19 cellular contexts compared by ENCODE assay signal in the genomic region with DNA sequence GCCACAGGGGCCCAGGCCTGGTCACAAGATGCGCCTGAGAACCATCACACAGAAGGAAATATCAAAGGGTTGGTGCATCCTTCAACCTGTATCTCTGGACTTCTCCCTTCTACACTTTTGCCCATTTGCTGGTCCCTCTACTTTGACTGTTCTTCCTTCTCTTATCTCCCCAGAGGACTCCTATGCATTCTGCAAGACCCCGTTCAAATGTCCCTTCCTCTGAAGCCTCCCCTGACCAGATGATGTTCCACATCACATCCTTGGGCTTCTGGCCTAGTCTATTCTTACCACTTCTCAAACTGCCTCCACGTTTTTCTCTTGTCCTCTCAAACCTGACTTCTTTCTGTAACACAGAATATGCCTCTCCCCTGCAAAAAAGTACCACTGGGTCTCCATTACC. TPM values are rescaled to one million over a fixed set of nuclear protein-coding genes. Genes with fewer than 3 reads are reported as not detected.
DNase-seq lines count a peak whose midpoint lies in the region; ATAC-seq and TF ChIP-seq lines count a peak whose summit lies in the region.
"Had no signal": no experiment of that assay in that cellular context is flagged by ENCODE, and none has a peak within 500 bp of the region (broad histone marks: within the 10 kb centered on the region; RNA-seq: fewer than 3 reads in every experiment).

No MANE protein-coding gene starts in this region.

- no peaks in the 10 kb centered on the region for H3K27me3 Mint-ChIP-seq in activated naive CD4-positive, alpha-beta T cell treated with anti-CD3 and anti-CD28 coated beads, Interleukin-2, amount 10 ng/mL, durations not matched to agents 7 days and 5 days
- no peaks in the 10 kb centered on the region for H3K27me3 Mint-ChIP-seq in T-helper 17 cell
- peaks cover 0 to 17% (median 0%) of the 10 kb centered on the region in 3 donors for H3K27me3 Mint-ChIP-seq in immature natural killer cell (ENCODE audit: low read depth in 3 of 3)
- H3K27me3 Mint-ChIP-seq in mesothelial cell of epicardium (ENCODE audit: low read depth) = no peaks in the 10 kb centered on the region

- peak overlapping the region; percentile 2 to 54 (median 38) for H3K27ac ChIP-seq in upper lobe of left lung
- H3K27ac ChIP-seq: thyroid gland had no signal

- TF ChIP-seq POLR2A in upper lobe of left lung (IDR thresholded peaks at IDR 0.05) = no peak

- 75 to 92% methylated on average over 3 of the region's 3 CpGs for WGBS in upper lobe of left lung, 2 donors

- H3K9me3 ChIP-seq in T-helper 17 cell (ENCODE audit: control insufficient read depth, low read length, poor library complexity, severe bottlenecking) (no peaks in the 10 kb centered on the region), upper lobe of left lung (no peaks in the 10 kb centered on the region)
- H3K9me3 ChIP-seq: Caco-2, thyroid gland had no signal

- TF ChIP-seq CTCF in upper lobe of left lung (IDR thresholded peaks at IDR 0.05) = no peak
- no peak for TF ChIP-seq CTCF in mesothelial cell of epicardium (IDR thresholded peaks at IDR 0.05; ENCODE audit: unreplicated experiment)

- CTCF ChIA-PET in activated naive CD4-positive, alpha-beta T cell treated with anti-CD3 and anti-CD28 coated beads, Interleukin-2, amount 10 ng/mL, durations not matched to agents 7 days and 5 days (lab: Charles Lee) = no interaction called here

- peaks cover 62% of the 10 kb centered on the region for H3K4me1 Mint-ChIP-seq in activated naive CD4-positive, alpha-beta T cell treated with anti-CD3 and anti-CD28 coated beads, Interleukin-2, amount 10 ng/mL, durations not matched to agents 7 days and 5 days
- H3K4me1 Mint-ChIP-seq in T-helper 17 cell = peaks cover 58% of the 10 kb centered on the region
- H3K4me1 Mint-ChIP-seq in immature natural killer cell = peaks cover 93% of the 10 kb centered on the region in 2 donors
- H3K4me1 Mint-ChIP-seq in mesothelial cell of epicardium = no peaks in the 10 kb centered on the region

- no peaks in the 10 kb centered on the region for H3K27me3 ChIP-seq in upper lobe of left lung
- H3K27me3 ChIP-seq: thyroid gland had no signal

- H3K4me1 ChIP-seq in upper lobe of left lung = peaks cover 23 to 44% (median 31%) of the 10 kb centered on the region in 4 donors
- H3K4me1 ChIP-seq: thyroid gland had no signal

- DNase-seq in activated naive CD4-positive, alpha-beta T cell treated with anti-CD3 and anti-CD28 coated beads, Interleukin-2, amount 10 ng/mL, durations not matched to agents 7 days and 5 days = no peak
- DNase-seq in activated naive CD4-positive, alpha-beta T cell treated with anti-CD3 and anti-CD28 coated beads, Interleukin-2, amount 50 U/mL, for 16 hours = no peak
- DNase-seq in T-helper 17 cell (no peak), immature natural killer cell (no peak), upper lobe of left lung (no peak), mesothelial cell of epicardium (ENCODE audit: low spot score in 2 of 2, unreplicated experiment in 2 of 2) (no peak), OCI-M2 (lab: John Stamatoyannopoulos, UW; ENCODE audit: unreplicated experiment) (no peak), Right ventricle myocardium inferior (ENCODE audit: missing footprints) (no peak)
- DNase-seq: activated effector memory CD4-positive, alpha-beta T cell treated with Interleukin-2 at 50 U/mL for 16 hours; Caco-2; islet precursor cell; mammary epithelial cell; NCI-H187 treated with DMSO at 0.1 percent for 48 hours; NCI-H446; NK-92 treated with Interleukin-12 subunit alpha and Interleukin-12 subunit beta, amount 100 ng/mL, for 24 hours; thyroid gland had no signal

- ATAC-seq in T-helper 17 cell = no peak
- ATAC-seq in upper lobe of left lung (ENCODE audit: low FRiP score in 2 of 2) = no peak
- ATAC-seq in Right ventricle myocardium inferior = no peak

- peaks cover 79% of the 10 kb centered on the region for H3K36me3 Mint-ChIP-seq in activated naive CD4-positive, alpha-beta T cell treated with anti-CD3 and anti-CD28 coated beads, Interleukin-2, amount 10 ng/mL, durations not matched to agents 7 days and 5 days
- H3K36me3 Mint-ChIP-seq in T-helper 17 cell (ENCODE audit: low read depth) = peaks cover 15% of the 10 kb centered on the region
- peaks cover 24 to 50% (median 26%) of the 10 kb centered on the region in 3 donors for H3K36me3 Mint-ChIP-seq in immature natural killer cell
- H3K36me3 Mint-ChIP-seq in mesothelial cell of epicardium = peaks cover 6% of the 10 kb centered on the region

- H3K4me3 Mint-ChIP-seq in activated naive CD4-positive, alpha-beta T cell treated with anti-CD3 and anti-CD28 coated beads, Interleukin-2, amount 10 ng/mL, durations not matched to agents 7 days and 5 days = no peak overlapping the region
- H3K4me3 Mint-ChIP-seq in T-helper 17 cell = peak overlapping the region; percentile 31
- peak overlapping the region in 1 of 5 donors; percentile 57 for H3K4me3 Mint-ChIP-seq in immature natural killer cell
- H3K4me3 Mint-ChIP-seq in mesothelial cell of epicardium = no peak overlapping the region
- H3K4me3 Mint-ChIP-seq: neural crest cell had no signal

- H3K9me3 Mint-ChIP-seq in activated naive CD4-positive, alpha-beta T cell treated with anti-CD3 and anti-CD28 coated beads, Interleukin-2, amount 10 ng/mL, durations not matched to agents 7 days and 5 days = no peaks in the 10 kb centered on the region
- H3K9me3 Mint-ChIP-seq in immature natural killer cell = no peaks in the 10 kb centered on the region
- no peaks in the 10 kb centered on the region for H3K9me3 Mint-ChIP-seq in mesothelial cell of epicardium
- H3K9me3 Mint-ChIP-seq: neural crest cell had no signal

- no peak overlapping the region for H3K4me3 ChIP-seq in upper lobe of left lung
- H3K4me3 ChIP-seq: thyroid gland had no signal

- H3K27ac Mint-ChIP-seq in activated naive CD4-positive, alpha-beta T cell treated with anti-CD3 and anti-CD28 coated beads, Interleukin-2, amount 10 ng/mL, durations not matched to agents 7 days and 5 days = peak overlapping the region; percentile 60
- peak overlapping the region; percentile 94 for H3K27ac Mint-ChIP-seq in T-helper 17 cell
- H3K27ac Mint-ChIP-seq in immature natural killer cell = peak overlapping the region; percentile 81 to 98 (median 96)
- no peak overlapping the region for H3K27ac Mint-ChIP-seq in mesothelial cell of epicardium

- intact Hi-C loops in Right ventricle myocardium inferior (cut with DNase I) = no loop called here

- H3K36me3 ChIP-seq in upper lobe of left lung = peaks cover 0 to 16% (median 5%) of the 10 kb centered on the region in 4 donors
- H3K36me3 ChIP-seq: thyroid gland had no signal

- no peak for TF ChIP-seq EP300 in upper lobe of left lung (IDR thresholded peaks at IDR 0.05)

RNA-seq across cellular contexts. Expression of a gene that starts 34.3 kb away (rescaled TPM):
- total RNA-seq in T-helper 17 cell (100 to 1,000 TPM; 403 to 408 TPM), upper lobe of left lung (100 to 1,000 TPM in 2 of 6 donors, 10 to 100 TPM in 4; 50.6 to 170 (median 60.5) TPM), mesothelial cell of epicardium (15.5 to 16.6 TPM (median 16.0 TPM) in 3 replicates), Right ventricle myocardium inferior (8.9 TPM)
- 100 to 1,000 TPM in 1 of 3 donors, 10 to 100 TPM in 2; 24.8 to 274 (median 54.9) TPM for polyA plus RNA-seq in immature natural killer cell

RNA-seq across cellular contexts. Expression of a gene that starts 40.3 kb away (rescaled TPM):
- not detected for total RNA-seq in T-helper 17 cell
- polyA plus RNA-seq in immature natural killer cell = not detected
- not detected for total RNA-seq in upper lobe of left lung
- not detected in 3 replicates for total RNA-seq in mesothelial cell of epicardium
- not detected for total RNA-seq in Right ventricle myocardium inferior
- total RNA-seq: astrocyte, Caco-2, cerebellum, mammary epithelial cell, thyroid gland had no signal
- polyA plus RNA-seq: mammary epithelial cell had no signal
